8 cellular contexts compared by ENCODE assay signal in genomic region chr3:157438371-157438735, GRCh38. TPM values are rescaled to one million over a fixed set of nuclear protein-coding genes. Genes with fewer than 3 reads are reported as not detected.
A peak's percentile ranks its signal among the peaks of the same experiment; 100 is the strongest.
DNase-seq lines count a peak whose midpoint lies in the region; ATAC-seq, FAIRE-seq and TF ChIP-seq lines count a peak whose summit lies in the region.

No MANE protein-coding gene starts in this region.

- no peak for DNase-seq in AG04450 (ENCODE audit: low read depth, low spot score)
- DNase-seq in HuH-7.5 (ENCODE audit: low spot score), result peak; percentile 18
- DNase-seq in bronchial epithelial cell (ENCODE audit: low read depth), result no peak
- DNase-seq in mesendoderm, result no peak
- no peak for DNase-seq in D721Med (ENCODE audit: insufficient read length, low spot score)
- DNase-seq in uterus, result no peak
- no peak for DNase-seq in activated CD8-positive, alpha-beta memory T cell treated with anti-CD3 and anti-CD28 coated beads, Interleukin-2, amount 50 U/mL, for 4 hours

- no peak for TF ChIP-seq CTCF in AG04450 (IDR thresholded peaks at IDR 0.05; ENCODE audit: low read depth, low read length)
- no peak for TF ChIP-seq CTCF in bronchial epithelial cell (IDR thresholded peaks at IDR 0.05; ENCODE audit: insufficient read depth, low read length, severe bottlenecking)
- no peak for TF ChIP-seq CTCF in D721Med (IDR thresholded peaks at IDR 0.05; ENCODE audit: insufficient read depth, missing control alignments)
- TF ChIP-seq CTCF in uterus (IDR thresholded peaks at IDR 0.05), result no peak

- ATAC-seq in HG02981 (IDR thresholded peaks at IDR 0.05; ENCODE audit: unreplicated experiment), result no peak

- no peaks in the 10 kb centered on the region for H3K36me3 ChIP-seq in bronchial epithelial cell (ENCODE audit: control insufficient read depth, insufficient read depth, low read length)
- H3K36me3 ChIP-seq in mesendoderm (ENCODE audit: control insufficient read depth, insufficient read depth, low read length), result no peaks in the 10 kb centered on the region
- no peaks in the 10 kb centered on the region for H3K36me3 ChIP-seq in uterus

- intact Hi-C loops in uterus (cut with DNase I; ENCODE audit: low total_unique reads), result no loop called here

- no peak overlapping the region for H2BK15ac ChIP-seq in mesendoderm (replicated peaks; ENCODE audit: low read depth)

- H4K5ac ChIP-seq in mesendoderm (ENCODE audit: low read length), result no peak overlapping the region

- no peaks in the 10 kb centered on the region for H3K79me2 ChIP-seq in mesendoderm (ENCODE audit: control insufficient read depth, insufficient read depth, low read length)

- TF ChIP-seq POLR2A in uterus (IDR thresholded peaks at IDR 0.05), result no peak

- H3K27ac ChIP-seq in AG04450 (ENCODE audit: low read depth, low read length), result peak overlapping the region; percentile 12
- no peak overlapping the region for H3K27ac ChIP-seq in mesendoderm (ENCODE audit: low read depth, low read length)
- no peak overlapping the region for H3K27ac ChIP-seq in uterus

- H3K4me3 ChIP-seq in AG04450 (ENCODE audit: low read depth, low read length) (peak overlapping the region; percentile 75), bronchial epithelial cell (ENCODE audit: low read depth, low read length) (peak overlapping the region; percentile 37), mesendoderm (ENCODE audit: low read length) (peak overlapping the region; percentile 61), uterus (peak overlapping the region in 1 of 2 donors; percentile 46)

- no peak for FAIRE-seq in bronchial epithelial cell (lab: Jason Lieb, UNC)
- FAIRE-seq in D721Med (lab: Jason Lieb, UNC), result no peak

- H3K27me3 ChIP-seq in AG04450 (ENCODE audit: control insufficient read depth, insufficient read depth, low read length), result no peaks in the 10 kb centered on the region
- H3K27me3 ChIP-seq in bronchial epithelial cell (ENCODE audit: control insufficient read depth, insufficient read depth, low read length), result peaks cover 3% of the 10 kb centered on the region
- no peaks in the 10 kb centered on the region for H3K27me3 ChIP-seq in mesendoderm (ENCODE audit: insufficient read depth, low read length, poor library complexity)
- H3K27me3 ChIP-seq in uterus, result no peaks in the 10 kb centered on the region

- H3K4ac ChIP-seq in mesendoderm (ENCODE audit: low read depth, low read length), result no peak overlapping the region

- POLR2A ChIA-PET in AG04450 (lab: Yijun Ruan, JAX), result interaction anchor here (0.5 to 2.6 kb wide), 6 partner anchors 59 to 671 kb away, joined by 3 to 13 read pairs (median 4); partner anchors contain the start of genes CCNL1 and RSRC1

- H2BK120ac ChIP-seq in mesendoderm (ENCODE audit: low read depth, low read length), result no peak overlapping the region

- H2AK5ac ChIP-seq in mesendoderm (ENCODE audit: low read length), result no peak overlapping the region

- no peak overlapping the region for H2BK5ac ChIP-seq in mesendoderm (ENCODE audit: low read length)

- H3K4me2 ChIP-seq in mesendoderm (ENCODE audit: low read length), result peak overlapping the region; percentile 96

- no peak overlapping the region for H3K23ac ChIP-seq in mesendoderm (ENCODE audit: low read length)

- H3K4me1 ChIP-seq in mesendoderm (ENCODE audit: control insufficient read depth, low read depth, low read length) (no peaks in the 10 kb centered on the region), uterus (no peaks in the 10 kb centered on the region)

- H3K9me3 ChIP-seq in AG04450 (ENCODE audit: control insufficient read depth, insufficient read depth, low read length), result no peaks in the 10 kb centered on the region
- H3K9me3 ChIP-seq in uterus, result no peaks in the 10 kb centered on the region

- H3K18ac ChIP-seq in mesendoderm (ENCODE audit: low read length), result no peak overlapping the region

- peak overlapping the region; percentile 77 for H3K9ac ChIP-seq in mesendoderm (ENCODE audit: low read length)

- no peak overlapping the region for H4K8ac ChIP-seq in mesendoderm (ENCODE audit: low read depth, low read length)

- no peaks in the 10 kb centered on the region for H3K79me1 ChIP-seq in mesendoderm (ENCODE audit: low read length)

- no CpG with 5 or more reads among the region's 12 CpGs for WGBS in mesendoderm (ENCODE audit: extremely low coverage, insufficient coverage, low lambda C conversion rate)

- CTCF ChIA-PET in AG04450 (lab: Charles Lee), result interaction anchor here (0.6 to 2.9 kb wide), 4 partner anchors 8 to 233 kb away, joined by 3 to 12 read pairs (median 3); no protein-coding TSS in a partner anchor

- peak overlapping the region; percentile 92 for H3K56ac ChIP-seq in mesendoderm (ENCODE audit: low read length)

RNA-seq across cellular contexts. Expression of gene PTX3, which starts 1.7 kb away (rescaled TPM):
- polyA plus RNA-seq in AG04450 (2011; rRNA removed), result 210 and 235 TPM in 2 replicates
- polyA minus RNA-seq in AG04450 (2011; rRNA and poly(A)+ RNA removed), result 97.4 and 107 TPM in 2 replicates
- total RNA-seq in bronchial epithelial cell (0.90 and 4.2 TPM in 2 replicates), uterus (1 to 10 TPM in 1 of 4 donors, under 1 TPM in 1, not detected in 2; 0.82 to 7.9 TPM)
- 0.14 TPM for polyA plus RNA-seq in mesendoderm (2013, experiment 1 of 2)
- polyA plus RNA-seq in mesendoderm (2013, experiment 2 of 2), result 0.31 TPM
